Comparison of ENCODE assay signal across 14 cellular contexts in genomic region chr6:12266571-12266970, GRCh38.
DNase-seq lines count a peak whose midpoint lies in the region; ATAC-seq and TF ChIP-seq lines count a peak whose summit lies in the region.
"Had no signal": no experiment of that assay in that cellular context is flagged by ENCODE, and none has a peak within 500 bp of the region (broad histone marks: within the 10 kb centered on the region; RNA-seq: fewer than 3 reads in every experiment).

No MANE protein-coding gene starts in this region.

- H3K4me3 ChIP-seq in fibroblast of pulmonary artery (replicated peaks; ENCODE audit: low read depth, low read length) = no peak overlapping the region
- H3K4me3 ChIP-seq: lower lobe of right lung had no signal

- no peak for TF ChIP-seq CTCF in fibroblast of pulmonary artery (IDR thresholded peaks at IDR 0.05; ENCODE audit: low read length, missing control alignments)

- peak; percentile 73 for DNase-seq in AG08395 (ENCODE audit: low spot score)
- DNase-seq in KBM-7 = peak; percentile 21
- peak; percentile 75 for DNase-seq in SKM-1 treated with dmso at 0.1 percent for 144 hours (lab: John Stamatoyannopoulos, UW; ENCODE audit: unreplicated experiment)
- DNase-seq in fibroblast of pulmonary artery (ENCODE audit: low read depth) = peak; percentile 55
- no peak for DNase-seq in stimulated activated CD4-positive, alpha-beta T cell treated with anti-CD3 and anti-CD28 coated beads, Interleukin-12 subunit alpha, Interleukin-12 subunit beta, amount 100 ng/mL, for 4 hours
- DNase-seq in stimulated activated CD4-positive, alpha-beta T cell treated with anti-CD3 and anti-CD28 coated beads, Interleukin-4, amount 100 ng/mL, for 4 hours = no peak
- DNase-seq: activated CD4-positive, alpha-beta T cell treated with anti-CD3 and anti-CD28 coated beads, Interleukin-2, amount 10 ng/mL, durations not matched to agents 7 days and 5 days; activated effector memory CD4-positive, alpha-beta T cell treated with Interleukin-2 at 50 U/mL for 16 hours; cerebellar nuclear complex; DMS79 treated with DMSO at 0.1 percent for 48 hours; lower lobe of right lung; NCI-H446 had no signal

- no peak for ATAC-seq in GM21825 (IDR thresholded peaks at IDR 0.05; ENCODE audit: unreplicated experiment)
- ATAC-seq in HG03097 (IDR thresholded peaks at IDR 0.05; ENCODE audit: low FRiP score, unreplicated experiment) = no peak

- in situ Hi-C loops in KBM-7 (cut with MboI; ENCODE audit: low pct_unique_long_range_greater_than_20kb, low sequenced_read_pairs) = no loop called here

Comparison
In these comparisons a context has a peak if more than half of its experiments do, and no peak if none do; other contexts are left out.
1. DNase-seq: peak in AG08395 (single experiment), KBM-7 (single experiment), SKM-1 treated with dmso at 0.1 percent for 144 hours (single experiment) and fibroblast of pulmonary artery (single experiment); none in stimulated activated CD4-positive, alpha-beta T cell treated with anti-CD3 and anti-CD28 coated beads, Interleukin-12 subunit alpha, Interleukin-12 subunit beta, amount 100 ng/mL, for 4 hours (single experiment) and stimulated activated CD4-positive, alpha-beta T cell treated with anti-CD3 and anti-CD28 coated beads, Interleukin-4, amount 100 ng/mL, for 4 hours (0 of 2).